1 cellular context compared by ENCODE assay signal in the genomic region with DNA sequence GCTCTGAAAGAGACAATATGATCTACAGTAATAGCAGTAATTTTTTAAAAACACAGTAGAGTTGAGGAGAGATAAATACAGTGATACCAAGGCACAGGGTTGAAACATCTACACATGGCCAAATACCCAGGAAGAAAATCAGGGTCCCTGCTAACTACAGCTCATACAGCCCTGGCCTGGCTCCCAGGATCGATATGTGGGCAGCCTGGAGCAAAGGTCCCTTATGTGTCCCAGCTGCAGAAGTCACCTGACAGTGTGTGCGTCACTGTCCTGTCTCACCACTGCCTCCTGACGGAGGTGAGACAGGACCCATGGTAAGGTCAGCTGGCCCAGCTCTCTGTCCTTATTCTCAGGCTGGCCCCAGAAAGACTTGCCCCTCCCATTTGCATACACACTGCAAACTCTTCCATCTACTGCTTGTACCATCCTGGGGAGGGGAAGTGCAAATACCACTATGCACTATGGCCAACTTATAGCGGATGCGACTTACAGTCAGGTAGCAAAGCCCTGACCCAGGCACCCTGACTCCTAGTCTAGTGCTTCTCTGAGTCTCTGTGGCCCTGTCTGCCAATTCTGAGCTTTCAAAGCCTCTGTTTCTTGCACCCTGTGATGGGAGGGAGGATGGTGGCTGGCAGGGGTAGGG.
A peak's percentile ranks its signal among the peaks of the same experiment; 100 is the strongest.
TF ChIP-seq lines count a peak whose summit lies in the region.

No MANE protein-coding gene starts in this region.

TF ChIP-seq in HepG2, 621 proteins besides CTCF, POLR2A, EP300 and RAD21 (continued from another document and continues in another):
- TF ChIP-seq, protein P1, sequence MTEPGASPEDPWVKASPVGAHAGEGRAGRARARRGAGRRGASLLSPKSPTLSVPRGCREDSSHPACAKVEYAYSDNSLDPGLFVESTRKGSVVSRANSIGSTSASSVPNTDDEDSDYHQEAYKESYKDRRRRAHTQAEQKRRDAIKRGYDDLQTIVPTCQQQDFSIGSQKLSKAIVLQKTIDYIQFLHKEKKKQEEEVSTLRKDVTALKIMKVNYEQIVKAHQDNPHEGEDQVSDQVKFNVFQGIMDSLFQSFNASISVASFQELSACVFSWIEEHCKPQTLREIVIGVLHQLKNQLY (CRISPR knock-in tag; IDR thresholded peaks at IDR 0.05) = peak; percentile 80
- TF ChIP-seq ZNF484 (CRISPR knock-in tag; IDR thresholded peaks at IDR 0.05; ENCODE audit: borderline replicate concordance, low read depth) (no peak), ZFP37 (CRISPR knock-in tag; IDR thresholded peaks at IDR 0.05; ENCODE audit: borderline replicate concordance) (0 out of 2 replicates have a peak, but pooled peaks have one; percentile 42), ZNF256 (CRISPR knock-in tag; conservative IDR thresholded peaks at IDR 0.05) (no peak), ZNF235 (CRISPR knock-in tag; IDR thresholded peaks at IDR 0.05; ENCODE audit: borderline replicate concordance) (no peak), DBP (CRISPR knock-in tag; IDR thresholded peaks at IDR 0.05; ENCODE audit: not compliant biosample characterization) (no peak), NFRKB (IDR thresholded peaks at IDR 0.05) (no peak), BCL3 (CRISPR knock-in tag; IDR thresholded peaks at IDR 0.05) (no peak), ZNF30 (CRISPR knock-in tag; IDR thresholded peaks at IDR 0.05) (no peak), CC2D1A (CRISPR knock-in tag; IDR thresholded peaks at IDR 0.05) (no peak), ZNF772 (CRISPR knock-in tag; IDR thresholded peaks at IDR 0.05) (peak; percentile 62), CHD2 (IDR thresholded peaks at IDR 0.05; ENCODE audit: low read depth, low read length) (no peak), ZNF441 (CRISPR knock-in tag; IDR thresholded peaks at IDR 0.05; ENCODE audit: borderline replicate concordance) (peak; percentile 27; the same call in 1 of the 2 replicates), TBP (CRISPR knock-in tag; IDR thresholded peaks at IDR 0.05) (no peak), ZNF501 (CRISPR knock-in tag; IDR thresholded peaks at IDR 0.05) (no peak), ZIK1 (CRISPR knock-in tag; IDR thresholded peaks at IDR 0.05; ENCODE audit: borderline replicate concordance, low read depth) (no peak), NFKBIZ (CRISPR knock-in tag; IDR thresholded peaks at IDR 0.05) (no peak), ZNF335 (CRISPR knock-in tag; IDR thresholded peaks at IDR 0.05) (0 out of 2 replicates have a peak, but pooled peaks have one; percentile 31), ETV6 (CRISPR knock-in tag; conservative IDR thresholded peaks at IDR 0.05) (no peak), HMGXB3 (CRISPR knock-in tag; IDR thresholded peaks at IDR 0.05; ENCODE audit: borderline replicate concordance) (0 out of 2 replicates have a peak, but pooled peaks have one; percentile 45), NR2F2 (IDR thresholded peaks at IDR 0.05; ENCODE audit: borderline replicate concordance, low read depth) (peak; percentile 41; the same call in 1 of the 2 replicates)
- TF ChIP-seq, protein P2, sequence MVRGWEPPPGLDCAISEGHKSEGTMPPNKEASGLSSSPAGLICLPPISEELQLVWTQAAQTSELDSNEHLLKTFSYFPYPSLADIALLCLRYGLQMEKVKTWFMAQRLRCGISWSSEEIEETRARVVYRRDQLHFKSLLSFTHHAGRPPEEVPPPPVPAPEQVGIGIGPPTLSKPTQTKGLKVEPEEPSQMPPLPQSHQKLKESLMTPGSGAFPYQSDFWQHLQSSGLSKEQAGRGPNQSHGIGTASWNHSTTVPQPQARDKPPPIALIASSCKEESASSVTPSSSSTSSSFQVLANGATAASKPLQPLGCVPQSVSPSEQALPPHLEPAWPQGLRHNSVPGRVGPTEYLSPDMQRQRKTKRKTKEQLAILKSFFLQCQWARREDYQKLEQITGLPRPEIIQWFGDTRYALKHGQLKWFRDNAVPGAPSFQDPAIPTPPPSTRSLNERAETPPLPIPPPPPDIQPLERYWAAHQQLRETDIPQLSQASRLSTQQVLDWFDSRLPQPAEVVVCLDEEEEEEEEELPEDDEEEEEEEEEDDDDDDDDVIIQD (CRISPR knock-in tag; IDR thresholded peaks at IDR 0.05; ENCODE audit: low read depth) = peak; percentile 96
- TF ChIP-seq, protein P3, sequence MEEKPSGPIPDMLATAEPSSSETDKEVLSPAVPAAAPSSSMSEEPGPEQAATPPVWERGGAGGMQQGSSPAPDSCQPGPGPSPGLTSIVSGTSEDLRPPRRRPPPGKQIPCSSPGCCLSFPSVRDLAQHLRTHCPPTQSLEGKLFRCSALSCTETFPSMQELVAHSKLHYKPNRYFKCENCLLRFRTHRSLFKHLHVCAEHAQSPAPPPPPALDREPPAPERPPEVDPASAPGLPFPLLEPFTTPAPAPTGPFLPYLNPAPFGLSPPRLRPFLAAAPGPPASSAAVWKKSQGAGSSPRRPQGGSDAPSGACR (CRISPR knock-in tag; IDR thresholded peaks at IDR 0.05) = peak; percentile 77
- TF ChIP-seq, protein P4, sequence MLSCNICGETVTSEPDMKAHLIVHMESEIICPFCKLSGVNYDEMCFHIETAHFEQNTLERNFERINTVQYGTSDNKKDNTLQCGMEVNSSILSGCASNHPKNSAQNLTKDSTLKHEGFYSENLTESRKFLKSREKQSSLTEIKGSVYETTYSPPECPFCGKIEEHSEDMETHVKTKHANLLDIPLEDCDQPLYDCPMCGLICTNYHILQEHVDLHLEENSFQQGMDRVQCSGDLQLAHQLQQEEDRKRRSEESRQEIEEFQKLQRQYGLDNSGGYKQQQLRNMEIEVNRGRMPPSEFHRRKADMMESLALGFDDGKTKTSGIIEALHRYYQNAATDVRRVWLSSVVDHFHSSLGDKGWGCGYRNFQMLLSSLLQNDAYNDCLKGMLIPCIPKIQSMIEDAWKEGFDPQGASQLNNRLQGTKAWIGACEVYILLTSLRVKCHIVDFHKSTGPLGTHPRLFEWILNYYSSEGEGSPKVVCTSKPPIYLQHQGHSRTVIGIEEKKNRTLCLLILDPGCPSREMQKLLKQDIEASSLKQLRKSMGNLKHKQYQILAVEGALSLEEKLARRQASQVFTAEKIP (CRISPR knock-in tag; IDR thresholded peaks at IDR 0.05; ENCODE audit: borderline replicate concordance) = no peak
- TF ChIP-seq, protein P5, sequence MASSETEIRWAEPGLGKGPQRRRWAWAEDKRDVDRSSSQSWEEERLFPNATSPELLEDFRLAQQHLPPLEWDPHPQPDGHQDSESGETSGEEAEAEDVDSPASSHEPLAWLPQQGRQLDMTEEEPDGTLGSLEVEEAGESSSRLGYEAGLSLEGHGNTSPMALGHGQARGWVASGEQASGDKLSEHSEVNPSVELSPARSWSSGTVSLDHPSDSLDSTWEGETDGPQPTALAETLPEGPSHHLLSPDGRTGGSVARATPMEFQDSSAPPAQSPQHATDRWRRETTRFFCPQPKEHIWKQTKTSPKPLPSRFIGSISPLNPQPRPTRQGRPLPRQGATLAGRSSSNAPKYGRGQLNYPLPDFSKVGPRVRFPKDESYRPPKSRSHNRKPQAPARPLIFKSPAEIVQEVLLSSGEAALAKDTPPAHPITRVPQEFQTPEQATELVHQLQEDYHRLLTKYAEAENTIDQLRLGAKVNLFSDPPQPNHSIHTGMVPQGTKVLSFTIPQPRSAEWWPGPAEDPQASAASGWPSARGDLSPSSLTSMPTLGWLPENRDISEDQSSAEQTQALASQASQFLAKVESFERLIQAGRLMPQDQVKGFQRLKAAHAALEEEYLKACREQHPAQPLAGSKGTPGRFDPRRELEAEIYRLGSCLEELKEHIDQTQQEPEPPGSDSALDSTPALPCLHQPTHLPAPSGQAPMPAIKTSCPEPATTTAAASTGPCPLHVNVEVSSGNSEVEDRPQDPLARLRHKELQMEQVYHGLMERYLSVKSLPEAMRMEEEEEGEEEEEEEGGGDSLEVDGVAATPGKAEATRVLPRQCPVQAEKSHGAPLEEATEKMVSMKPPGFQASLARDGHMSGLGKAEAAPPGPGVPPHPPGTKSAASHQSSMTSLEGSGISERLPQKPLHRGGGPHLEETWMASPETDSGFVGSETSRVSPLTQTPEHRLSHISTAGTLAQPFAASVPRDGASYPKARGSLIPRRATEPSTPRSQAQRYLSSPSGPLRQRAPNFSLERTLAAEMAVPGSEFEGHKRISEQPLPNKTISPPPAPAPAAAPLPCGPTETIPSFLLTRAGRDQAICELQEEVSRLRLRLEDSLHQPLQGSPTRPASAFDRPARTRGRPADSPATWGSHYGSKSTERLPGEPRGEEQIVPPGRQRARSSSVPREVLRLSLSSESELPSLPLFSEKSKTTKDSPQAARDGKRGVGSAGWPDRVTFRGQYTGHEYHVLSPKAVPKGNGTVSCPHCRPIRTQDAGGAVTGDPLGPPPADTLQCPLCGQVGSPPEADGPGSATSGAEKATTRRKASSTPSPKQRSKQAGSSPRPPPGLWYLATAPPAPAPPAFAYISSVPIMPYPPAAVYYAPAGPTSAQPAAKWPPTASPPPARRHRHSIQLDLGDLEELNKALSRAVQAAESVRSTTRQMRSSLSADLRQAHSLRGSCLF (CRISPR knock-in tag; IDR thresholded peaks at IDR 0.05; ENCODE audit: borderline replicate concordance) = no peak
- TF ChIP-seq, protein P6, sequence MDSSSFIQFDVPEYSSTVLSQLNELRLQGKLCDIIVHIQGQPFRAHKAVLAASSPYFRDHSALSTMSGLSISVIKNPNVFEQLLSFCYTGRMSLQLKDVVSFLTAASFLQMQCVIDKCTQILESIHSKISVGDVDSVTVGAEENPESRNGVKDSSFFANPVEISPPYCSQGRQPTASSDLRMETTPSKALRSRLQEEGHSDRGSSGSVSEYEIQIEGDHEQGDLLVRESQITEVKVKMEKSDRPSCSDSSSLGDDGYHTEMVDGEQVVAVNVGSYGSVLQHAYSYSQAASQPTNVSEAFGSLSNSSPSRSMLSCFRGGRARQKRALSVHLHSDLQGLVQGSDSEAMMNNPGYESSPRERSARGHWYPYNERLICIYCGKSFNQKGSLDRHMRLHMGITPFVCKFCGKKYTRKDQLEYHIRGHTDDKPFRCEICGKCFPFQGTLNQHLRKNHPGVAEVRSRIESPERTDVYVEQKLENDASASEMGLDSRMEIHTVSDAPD (CRISPR knock-in tag; IDR thresholded peaks at IDR 0.05) = no peak
